ENCODE assay signal across 29 cellular contexts in the genomic region with DNA sequence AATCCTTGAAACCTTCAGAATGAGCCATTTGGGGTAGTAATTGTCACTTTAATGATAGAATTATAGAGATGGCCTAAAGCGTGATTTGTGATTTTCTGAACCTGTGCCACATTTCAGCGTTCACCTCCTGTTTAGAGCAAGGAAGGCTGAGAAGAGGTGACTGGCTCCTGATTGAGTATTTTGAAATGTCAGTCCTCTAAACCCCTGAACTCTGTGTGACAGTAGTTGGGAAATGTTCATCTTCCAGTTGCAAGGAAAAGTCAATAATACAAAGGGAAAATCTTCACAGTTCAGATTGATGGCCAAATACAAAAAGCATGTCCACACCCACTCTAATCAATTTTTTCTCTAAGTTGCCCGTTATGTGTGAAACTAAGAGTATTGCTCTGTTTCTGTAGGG.
DNase-seq lines count a peak whose midpoint lies in the region; ATAC-seq and TF ChIP-seq lines count a peak whose summit lies in the region.
"Had no signal": no experiment of that assay in that cellular context is flagged by ENCODE, and none has a peak within 500 bp of the region (broad histone marks: within the 10 kb centered on the region; RNA-seq: fewer than 3 reads in every experiment).

No MANE protein-coding gene starts in this region.

- in situ Hi-C loops in brain microvascular endothelial cell (cut with HindIII; ENCODE audit: low pct_ligation_motif_present, low sequenced_read_pairs), result no loop called here

- no peak for TF ChIP-seq POLR2A in Peyer's patch (IDR thresholded peaks at IDR 0.05)

- H3K27me3 ChIP-seq in Peyer's patch (no peaks in the 10 kb centered on the region), left lung (no peaks in the 10 kb centered on the region), brain microvascular endothelial cell (replicated peaks) (no peaks in the 10 kb centered on the region)
- H3K27me3 ChIP-seq: body of pancreas, hepatocyte, right atrium auricular region, SJSA1, uterus had no signal

- H3K36me3 Mint-ChIP-seq in activated T-cell treated with anti-CD3 and anti-CD28 coated beads, Interleukin-2, amount 50 U/mL, for 72 hours (ENCODE audit: insufficient read depth in 2 of 2), result peaks cover 0 to 10% of the 10 kb centered on the region in 2 donors
- peaks cover 18% of the 10 kb centered on the region for H3K36me3 Mint-ChIP-seq in stimulated activated effector memory CD8-positive, alpha-beta T cell treated with anti-CD3 and anti-CD28 coated beads, Interleukin-12 subunit alpha, Interleukin-12 subunit beta, amount 100 ng/mL, for 72 hours
- H3K36me3 Mint-ChIP-seq: mesothelial cell of epicardium had no signal

- H3K4me3 Mint-ChIP-seq in activated T-cell treated with anti-CD3 and anti-CD28 coated beads, Interleukin-2, amount 50 U/mL, for 72 hours, result no peak overlapping the region
- H3K4me3 Mint-ChIP-seq in stimulated activated effector memory CD8-positive, alpha-beta T cell treated with anti-CD3 and anti-CD28 coated beads, Interleukin-12 subunit alpha, Interleukin-12 subunit beta, amount 100 ng/mL, for 72 hours, result no peak overlapping the region
- H3K4me3 Mint-ChIP-seq: activated CD8-positive, alpha-beta T cell treated with anti-CD3 and anti-CD28 coated beads for 36 hours; mesothelial cell of epicardium; naive thymus-derived CD8-positive, alpha-beta T cell; stimulated activated memory B cell treated with anti-CD40 and anti-IgM and Interleukin-4, amounts not matched to agents 10 μg/mL and 1 μg/mL and 100 μg/mL, for 72 hours had no signal

- peak overlapping the region; percentile 24 for H3K27ac Mint-ChIP-seq in activated T-cell treated with anti-CD3 and anti-CD28 coated beads, Interleukin-2, amount 50 U/mL, for 72 hours
- H3K27ac Mint-ChIP-seq in stimulated activated effector memory CD8-positive, alpha-beta T cell treated with anti-CD3 and anti-CD28 coated beads, Interleukin-12 subunit alpha, Interleukin-12 subunit beta, amount 100 ng/mL, for 72 hours, result peak overlapping the region; percentile 20
- H3K27ac Mint-ChIP-seq: activated CD8-positive, alpha-beta T cell treated with anti-CD3 and anti-CD28 coated beads for 36 hours; mesothelial cell of epicardium; stimulated activated memory B cell treated with anti-CD40 and anti-IgM and Interleukin-4, amounts not matched to agents 10 μg/mL and 1 μg/mL and 100 μg/mL, for 72 hours had no signal

- no peaks in the 10 kb centered on the region for H3K9me3 Mint-ChIP-seq in activated T-cell treated with anti-CD3 and anti-CD28 coated beads, Interleukin-2, amount 50 U/mL, for 72 hours
- no peaks in the 10 kb centered on the region for H3K9me3 Mint-ChIP-seq in stimulated activated effector memory CD8-positive, alpha-beta T cell treated with anti-CD3 and anti-CD28 coated beads, Interleukin-12 subunit alpha, Interleukin-12 subunit beta, amount 100 ng/mL, for 72 hours
- H3K9me3 Mint-ChIP-seq: activated CD8-positive, alpha-beta T cell treated with anti-CD3 and anti-CD28 coated beads for 36 hours; mesothelial cell of epicardium; naive thymus-derived CD8-positive, alpha-beta T cell; stimulated activated memory B cell treated with anti-CD40 and anti-IgM and Interleukin-4, amounts not matched to agents 10 μg/mL and 1 μg/mL and 100 μg/mL, for 72 hours had no signal

- intact Hi-C loops in left lung (cut with DNase I), result loop anchor here in 1 of 2 donors (10.0 kb wide), 1 partner anchor 1080 kb away; no protein-coding TSS in a partner anchor

- DNase-seq in activated T-cell treated with anti-CD3 and anti-CD28 coated beads, Interleukin-2, amount 50 U/mL, for 72 hours, result no peak
- DNase-seq in activated T-cell treated with anti-CD3 and anti-CD28 coated beads, Interleukin-2, amount 50 U/mL, for 48 hours, result no peak
- DNase-seq in Peyer's patch (no peak), left lung (no peak), SIG-M5 treated with dmso at 0.1 percent for 504 hours (lab: John Stamatoyannopoulos, UW; ENCODE audit: unreplicated experiment) (no peak), brain microvascular endothelial cell (no peak), SW480 (ENCODE audit: low spot score) (no peak)
- no peak for DNase-seq in stimulated activated effector memory CD8-positive, alpha-beta T cell treated with anti-CD3 and anti-CD28 coated beads, Interleukin-12 subunit alpha, Interleukin-12 subunit beta, amount 100 ng/mL, for 72 hours (ENCODE audit: low spot score in 2 of 2)
- DNase-seq: 8988T; activated CD8-positive, alpha-beta T cell treated with anti-CD3 and anti-CD28 coated beads for 36 hours; activated gamma-delta T cell; body of pancreas; EL; left colon; MM.1S; naive thymus-derived CD8-positive, alpha-beta T cell; NCI-H1436 treated with DMSO at 0.1 percent for 48 hours; NCI-H345; pancreas; stimulated activated CD4-positive, alpha-beta T cell treated with anti-CD3 and anti-CD28 coated beads, Interleukin-4, amount 100 ng/mL, for 24 hours; T-helper 1 cell; uterus had no signal

- no peaks in the 10 kb centered on the region for H3K4me1 ChIP-seq in Peyer's patch
- peaks cover 0 to 4% of the 10 kb centered on the region in 2 donors for H3K4me1 ChIP-seq in left lung
- H3K4me1 ChIP-seq: right atrium auricular region, uterus had no signal

- H3K4me1 Mint-ChIP-seq in activated T-cell treated with anti-CD3 and anti-CD28 coated beads, Interleukin-2, amount 50 U/mL, for 72 hours (ENCODE audit: low read depth), result peaks cover 10% of the 10 kb centered on the region
- H3K4me1 Mint-ChIP-seq in stimulated activated effector memory CD8-positive, alpha-beta T cell treated with anti-CD3 and anti-CD28 coated beads, Interleukin-12 subunit alpha, Interleukin-12 subunit beta, amount 100 ng/mL, for 72 hours, result peaks cover 43% of the 10 kb centered on the region
- H3K4me1 Mint-ChIP-seq: stimulated activated memory B cell treated with anti-CD40 and anti-IgM and Interleukin-4, amounts not matched to agents 10 μg/mL and 1 μg/mL and 100 μg/mL, for 72 hours had no signal

- H3K9me3 ChIP-seq in Peyer's patch (no peaks in the 10 kb centered on the region), left lung (no peaks in the 10 kb centered on the region)
- H3K9me3 ChIP-seq: body of pancreas, pancreas, right atrium auricular region, SJSA1, uterus had no signal

- ATAC-seq in activated T-cell treated with anti-CD3 and anti-CD28 coated beads, Interleukin-2, amount 50 U/mL, for 72 hours (replicated peaks in 1 of 2), result no peak
- no peak for ATAC-seq in left lung
- ATAC-seq in stimulated activated effector memory CD8-positive, alpha-beta T cell treated with anti-CD3 and anti-CD28 coated beads, Interleukin-12 subunit alpha, Interleukin-12 subunit beta, amount 100 ng/mL, for 72 hours, result no peak
- ATAC-seq: activated CD8-positive, alpha-beta T cell treated with anti-CD3 and anti-CD28 coated beads for 36 hours; body of pancreas; left colon; naive thymus-derived CD8-positive, alpha-beta T cell; pancreas; stimulated activated memory B cell treated with anti-CD40 and anti-IgM and Interleukin-4, amounts not matched to agents 10 μg/mL and 1 μg/mL and 100 μg/mL, for 72 hours had no signal

- H3K27ac ChIP-seq in Peyer's patch (peak overlapping the region in 3 of 4 donors; percentile 6 to 43 (median 21)), left lung (peak overlapping the region; percentile 10 to 56), brain microvascular endothelial cell (no peak overlapping the region)
- H3K27ac ChIP-seq: body of pancreas, GM23248, hepatocyte, KMS-11, pancreas, SJSA1 had no signal

- no peak overlapping the region for H3K4me3 ChIP-seq in Peyer's patch
- no peak overlapping the region for H3K4me3 ChIP-seq in left lung
- H3K4me3 ChIP-seq in brain microvascular endothelial cell (ENCODE audit: low read depth, low read length), result no peak overlapping the region
- H3K4me3 ChIP-seq: body of pancreas, GM23248, hepatocyte, pancreas, right atrium auricular region, SJSA1, uterus had no signal

- no peaks in the 10 kb centered on the region for H3K27me3 Mint-ChIP-seq in activated T-cell treated with anti-CD3 and anti-CD28 coated beads, Interleukin-2, amount 50 U/mL, for 72 hours (ENCODE audit: low read depth)
- H3K27me3 Mint-ChIP-seq: activated CD8-positive, alpha-beta T cell treated with anti-CD3 and anti-CD28 coated beads for 36 hours; naive thymus-derived CD8-positive, alpha-beta T cell; stimulated activated memory B cell treated with anti-CD40 and anti-IgM and Interleukin-4, amounts not matched to agents 10 μg/mL and 1 μg/mL and 100 μg/mL, for 72 hours had no signal

- no peak for TF ChIP-seq CTCF in Peyer's patch (IDR thresholded peaks at IDR 0.05)
- TF ChIP-seq CTCF in left lung (IDR thresholded peaks at IDR 0.05), result no peak
- TF ChIP-seq CTCF in brain microvascular endothelial cell (IDR thresholded peaks at IDR 0.05; ENCODE audit: low read depth, low read length, missing control alignments), result no peak

- H3K36me3 ChIP-seq in Peyer's patch, result no peaks in the 10 kb centered on the region
- no peaks in the 10 kb centered on the region for H3K36me3 ChIP-seq in left lung
- no peaks in the 10 kb centered on the region for H3K36me3 ChIP-seq in brain microvascular endothelial cell (replicated peaks)
- H3K36me3 ChIP-seq: pancreas, right atrium auricular region, SJSA1, uterus had no signal
